ENCODE assay signal across 23 cellular contexts in the genomic region with DNA sequence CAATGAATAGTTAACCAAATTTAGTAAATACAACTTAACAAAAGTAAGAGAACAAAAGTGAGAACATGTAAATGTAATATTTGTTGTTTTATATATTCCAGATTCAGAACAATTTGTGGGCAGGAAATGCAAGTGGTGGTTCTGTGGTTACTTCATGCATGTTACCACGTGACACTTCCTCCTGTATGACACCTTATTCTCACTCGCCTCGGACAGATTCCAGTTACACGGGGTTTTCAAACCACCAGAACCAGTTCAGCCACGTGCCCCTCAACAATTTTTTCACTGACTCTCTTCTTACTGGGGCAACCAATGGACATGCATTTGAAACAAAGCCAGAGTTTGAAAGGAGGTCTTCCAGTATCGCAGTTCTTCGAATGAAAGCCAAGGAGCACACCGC. TPM values are rescaled to one million over a fixed set of nuclear protein-coding genes. Genes with fewer than 3 reads are reported as not detected.
DNase-seq lines count a peak whose midpoint lies in the region; ATAC-seq and TF ChIP-seq lines count a peak whose summit lies in the region.
"Had no signal": no experiment of that assay in that cellular context is flagged by ENCODE, and none has a peak within 500 bp of the region (broad histone marks: within the 10 kb centered on the region; RNA-seq: fewer than 3 reads in every experiment).

No MANE protein-coding gene starts in this region.

- CTCF ChIA-PET in activated naive CD4-positive, alpha-beta T cell treated with anti-CD3 and anti-CD28 coated beads for 36 hours (lab: Charles Lee), result no interaction called here
- CTCF ChIA-PET in GM10248 (lab: Yijun Ruan, JAX), result no interaction called here

- ATAC-seq in GM18861 (IDR thresholded peaks at IDR 0.05; ENCODE audit: unreplicated experiment), result peak; percentile 61
- ATAC-seq in HG02678 (IDR thresholded peaks at IDR 0.05; ENCODE audit: unreplicated experiment), result peak; percentile 44
- ATAC-seq: left lung had no signal

- H3K9me3 ChIP-seq in right atrium auricular region, result no peaks in the 10 kb centered on the region
- H3K9me3 ChIP-seq: HAP-1, left lung, neutrophil, upper lobe of left lung had no signal

- no peaks in the 10 kb centered on the region for H3K4me1 Mint-ChIP-seq in activated naive CD4-positive, alpha-beta T cell treated with anti-CD3 and anti-CD28 coated beads for 36 hours (ENCODE audit: low read depth)
- no peaks in the 10 kb centered on the region for H3K4me1 Mint-ChIP-seq in nephron progenitor cell

- H3K27ac Mint-ChIP-seq in activated naive CD4-positive, alpha-beta T cell treated with anti-CD3 and anti-CD28 coated beads for 36 hours, result no peak overlapping the region
- no peak overlapping the region for H3K27ac Mint-ChIP-seq in nephron progenitor cell
- H3K27ac Mint-ChIP-seq: activated naive CD4-positive, alpha-beta T cell treated with anti-CD3 and anti-CD28 coated beads, Interleukin-2, amount 50 U/mL, for 24 hours; IgD-negative memory B cell; stimulated activated naive CD8-positive, alpha-beta T cell treated with anti-CD3 and anti-CD28 coated beads, Interleukin-15, Interleukin-2, amounts not matched to agents 100 ng/mL and 50 ng/mL, for 24 hours had no signal

- DNase-seq in A172 (ENCODE audit: low spot score), result peak; percentile 2
- peak; percentile 16 for DNase-seq in NAMALWA (ENCODE audit: low spot score)
- no peak for DNase-seq in activated naive CD4-positive, alpha-beta T cell treated with anti-CD3 and anti-CD28 coated beads for 36 hours
- DNase-seq in right atrium auricular region (ENCODE audit: low spot score), result no peak
- no peak for DNase-seq in GM10248 (ENCODE audit: extremely low spot score)
- no peak for DNase-seq in nephron progenitor cell
- DNase-seq: ACHN; activated CD4-positive, alpha-beta T cell treated with anti-CD3 and anti-CD28 coated beads for 48 hours; left lung; NCI-H2107; NCI-H526; PC-9; retina; stimulated activated CD4-positive, alpha-beta T cell treated with anti-CD3 and anti-CD28 coated beads, Interleukin-15, amount 100 ng/mL, for 24 hours; upper lobe of left lung had no signal

- TF ChIP-seq CTCF in right atrium auricular region (IDR thresholded peaks at IDR 0.05), result no peak
- no peak for TF ChIP-seq CTCF in GM10248 (IDR thresholded peaks at IDR 0.05; ENCODE audit: control extremely low read depth, extremely low read depth, low read depth, missing control alignments)
- TF ChIP-seq CTCF in nephron progenitor cell (IDR thresholded peaks at IDR 0.05), result no peak

- H3K4me3 Mint-ChIP-seq in activated naive CD4-positive, alpha-beta T cell treated with anti-CD3 and anti-CD28 coated beads for 36 hours, result no peak overlapping the region
- no peak overlapping the region for H3K4me3 Mint-ChIP-seq in nephron progenitor cell
- H3K4me3 Mint-ChIP-seq: activated naive CD4-positive, alpha-beta T cell treated with anti-CD3 and anti-CD28 coated beads, Interleukin-2, amount 50 U/mL, for 24 hours; IgD-negative memory B cell; stimulated activated naive CD8-positive, alpha-beta T cell treated with anti-CD3 and anti-CD28 coated beads, Interleukin-15, Interleukin-2, amounts not matched to agents 100 ng/mL and 50 ng/mL, for 24 hours had no signal

- H3K36me3 Mint-ChIP-seq in activated naive CD4-positive, alpha-beta T cell treated with anti-CD3 and anti-CD28 coated beads for 36 hours (ENCODE audit: low read depth), result no peaks in the 10 kb centered on the region
- peaks cover 5% of the 10 kb centered on the region for H3K36me3 Mint-ChIP-seq in nephron progenitor cell (ENCODE audit: low read depth)
- H3K36me3 Mint-ChIP-seq: activated naive CD4-positive, alpha-beta T cell treated with anti-CD3 and anti-CD28 coated beads, Interleukin-2, amount 50 U/mL, for 24 hours; IgD-negative memory B cell had no signal

- intact Hi-C loops in activated naive CD4-positive, alpha-beta T cell treated with anti-CD3 and anti-CD28 coated beads for 36 hours (cut with micrococcal nuclease), result no loop called here

- H3K27me3 Mint-ChIP-seq in activated naive CD4-positive, alpha-beta T cell treated with anti-CD3 and anti-CD28 coated beads for 36 hours (ENCODE audit: low read depth), result no peaks in the 10 kb centered on the region
- no peaks in the 10 kb centered on the region for H3K27me3 Mint-ChIP-seq in nephron progenitor cell (ENCODE audit: low read depth, poor library complexity)
- H3K27me3 Mint-ChIP-seq: activated naive CD4-positive, alpha-beta T cell treated with anti-CD3 and anti-CD28 coated beads, Interleukin-2, amount 50 U/mL, for 24 hours; IgD-negative memory B cell; stimulated activated naive CD8-positive, alpha-beta T cell treated with anti-CD3 and anti-CD28 coated beads, Interleukin-15, Interleukin-2, amounts not matched to agents 100 ng/mL and 50 ng/mL, for 24 hours had no signal

- H3K36me3 ChIP-seq in right atrium auricular region, result no peaks in the 10 kb centered on the region
- H3K36me3 ChIP-seq: HAP-1, left lung, neutrophil, upper lobe of left lung had no signal

- H3K9me3 Mint-ChIP-seq in activated naive CD4-positive, alpha-beta T cell treated with anti-CD3 and anti-CD28 coated beads for 36 hours, result no peaks in the 10 kb centered on the region
- H3K9me3 Mint-ChIP-seq in nephron progenitor cell, result no peaks in the 10 kb centered on the region

- no peak overlapping the region for H3K4me3 ChIP-seq in right atrium auricular region
- H3K4me3 ChIP-seq: HAP-1, left lung, PC-9, upper lobe of left lung had no signal

- no peak overlapping the region for H3K27ac ChIP-seq in right atrium auricular region
- H3K27ac ChIP-seq: left lung, neutrophil, PC-9, upper lobe of left lung had no signal

- no peaks in the 10 kb centered on the region for H3K27me3 ChIP-seq in right atrium auricular region
- H3K27me3 ChIP-seq: neutrophil, upper lobe of left lung had no signal

- POLR2A ChIA-PET in GM10248 (lab: Yijun Ruan, JAX), result no interaction called here

- no peaks in the 10 kb centered on the region for H3K4me1 ChIP-seq in right atrium auricular region
- H3K4me1 ChIP-seq: HAP-1, left lung, upper lobe of left lung had no signal

RNA-seq across cellular contexts. Expression of gene ALX1, which starts 21.0 kb away (rescaled TPM):
- total RNA-seq in A172 (2014; rRNA removed; shearing (Covaris generic)), result not detected in 2 replicates
- total RNA-seq in activated naive CD4-positive, alpha-beta T cell treated with anti-CD3 and anti-CD28 coated beads for 36 hours, result not detected
- not detected for total RNA-seq in right atrium auricular region
- total RNA-seq: left lung, mononuclear cell, PC-9 had no signal

Comparison
In these comparisons a context has a peak if more than half of its experiments do, and no peak if none do; other contexts are left out.
1. DNase-seq: peak in A172 (single experiment) and NAMALWA (single experiment); none in activated naive CD4-positive, alpha-beta T cell treated with anti-CD3 and anti-CD28 coated beads for 36 hours (single experiment), right atrium auricular region (single experiment), GM10248 (single experiment) and nephron progenitor cell (single experiment).